In genomic region chr1:3746784-3747521, GRCh38 we compare ENCODE assay signal across 8 cellular contexts. TPM values are rescaled to one million over a fixed set of nuclear protein-coding genes. Genes with fewer than 3 reads are reported as not detected.
DNase-seq lines count a peak whose midpoint lies in the region; ATAC-seq and TF ChIP-seq lines count a peak whose summit lies in the region.

No MANE protein-coding gene starts in this region.

- H3K27ac ChIP-seq in duodenal mucosa (ENCODE audit: low read depth, low read length) = no peak overlapping the region

- DNase-seq in G401 (ENCODE audit: low spot score) = peak; percentile 90
- DNase-seq in NCI-H446 treated with DMSO at 0.1 percent for 48 hours (lab: John Stamatoyannopoulos, UW) = peak; percentile 53
- DNase-seq in activated CD4-positive, alpha-beta T cell treated with anti-CD3 and anti-CD28 coated beads, Interleukin-2, amount 50 U/mL, for 48 hours = peak; percentile 95 to 96
- DNase-seq in lower leg skin (ENCODE audit: low spot score in 2 of 2) = peak; percentile 79 to 97
- DNase-seq in stimulated activated CD4-positive, alpha-beta T cell treated with anti-CD3 and anti-CD28 coated beads, Interleukin-4, amount 100 ng/mL, for 4 hours = peak; percentile 85 to 89
- no peak for DNase-seq in NCI-H187 treated with DMSO at 0.1 percent for 48 hours (lab: John Stamatoyannopoulos, UW)

- peak overlapping the region; percentile 38 to 48 for H3K9ac ChIP-seq in duodenal mucosa (ENCODE audit: low read depth in 1 of 2, low read length in 2 of 2)

- 3% methylated on average over 44 to 50 of the region's 78 CpGs for WGBS in lower leg skin, 2 donors

- in situ Hi-C loops in G401 (cut with HindIII; ENCODE audit: low sequenced_read_pairs) = loop anchor here (10.0 kb wide), 1 partner anchor 102 kb away; no protein-coding TSS in a partner anchor

- peaks cover 7 to 11% of the 10 kb centered on the region in 2 donors for H3K4me1 ChIP-seq in duodenal mucosa (ENCODE audit: control insufficient read depth in 1 of 2, insufficient read depth in 2 of 2, low read length in 2 of 2)

- H3K4me3 ChIP-seq in duodenal mucosa (ENCODE audit: low read depth in 1 of 2, low read length in 2 of 2) (peak overlapping the region; percentile 64 to 67), lower leg skin (ENCODE audit: low read depth, poor library complexity, severe bottlenecking) (peak overlapping the region; percentile 34)

- no peaks in the 10 kb centered on the region for H3K9me3 ChIP-seq in duodenal mucosa (ENCODE audit: control insufficient read depth in 1 of 2, low read length in 2 of 2)

- H3K27me3 ChIP-seq in duodenal mucosa (ENCODE audit: control insufficient read depth in 1 of 2, insufficient read depth in 2 of 2, low read length in 2 of 2) = no peaks in the 10 kb centered on the region

- intact Hi-C loops in lower leg skin (cut with DNase I; ENCODE audit: low total_unique reads) = no loop called here

- H3K36me3 ChIP-seq in duodenal mucosa (ENCODE audit: control insufficient read depth in 1 of 2, insufficient read depth in 2 of 2, low read length in 2 of 2) = peaks cover 0 to 4% of the 10 kb centered on the region in 2 donors

- TF ChIP-seq CTCF in lower leg skin (IDR thresholded peaks at IDR 0.05) = no peak

- no peak for TF ChIP-seq POLR2A in lower leg skin (IDR thresholded peaks at IDR 0.05)

- ATAC-seq in HG02852 (IDR thresholded peaks at IDR 0.05; ENCODE audit: unreplicated experiment) = peak; percentile 79

RNA-seq across cellular contexts. Expression of gene CCDC27, which starts 5.3 kb away (rescaled TPM):
- total RNA-seq in G401 (2014; rRNA removed; shearing (Covaris generic)) = not detected in 2 replicates
- not detected for total RNA-seq in lower leg skin

RNA-seq across cellular contexts. Expression of gene SMIM1, which starts 25.6 kb away (rescaled TPM):
- total RNA-seq in G401 (2014; rRNA removed; shearing (Covaris generic)) = 20.1 and 26.6 TPM in 2 replicates
- total RNA-seq in lower leg skin = 1 to 10 TPM; 1.6 to 8.7 (median 3.6) TPM

RNA-seq across cellular contexts. Expression of gene LRRC47, which starts 49.3 kb away (rescaled TPM):
- total RNA-seq in G401 (2014; rRNA removed; shearing (Covaris generic)) = 35.4 and 41.8 TPM in 2 replicates
- total RNA-seq in lower leg skin = 10 to 100 TPM; 43.6 to 55.3 (median 49.7) TPM
